In the genomic region with DNA sequence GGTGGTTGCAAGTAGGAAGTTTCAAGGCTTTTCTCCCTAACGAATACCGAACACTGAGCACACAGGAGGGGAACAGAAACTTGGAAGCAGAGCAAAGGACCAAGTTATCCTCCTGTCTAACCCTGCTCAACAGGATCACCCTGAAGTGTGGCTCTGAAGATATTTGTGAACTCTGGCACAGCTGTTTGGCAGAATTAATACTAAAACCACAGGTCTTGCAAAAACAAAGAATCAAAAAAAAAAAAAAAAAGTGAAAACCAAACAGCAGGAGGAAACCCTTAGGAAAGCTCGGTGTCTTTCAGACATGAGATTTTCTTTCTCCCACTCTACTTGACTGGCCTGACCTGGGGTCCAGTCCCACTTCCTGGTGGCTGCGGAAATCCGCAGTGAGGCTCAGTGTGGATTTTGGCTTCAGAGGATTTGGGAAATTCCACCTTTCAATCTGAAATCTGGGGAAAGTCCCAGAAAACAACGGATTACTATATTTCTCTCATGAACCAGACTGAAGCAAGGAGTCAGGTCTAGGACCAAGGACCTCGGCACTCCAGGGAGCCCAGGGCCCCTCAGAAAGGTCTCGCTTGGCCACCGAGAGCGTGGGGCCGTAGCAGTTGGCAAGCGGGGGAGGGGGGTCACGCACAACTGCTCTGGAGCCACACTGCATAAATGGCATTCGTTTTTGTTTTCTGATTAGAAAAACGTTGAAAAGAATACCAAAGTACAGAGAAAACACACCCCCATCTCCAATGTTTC, we compare ENCODE assay signal across 8 cellular contexts. TPM values are rescaled to one million over a fixed set of nuclear protein-coding genes. Genes with fewer than 3 reads are reported as not detected.
A peak's percentile ranks its signal among the peaks of the same experiment; 100 is the strongest.
DNase-seq lines count a peak whose midpoint lies in the region; ATAC-seq, FAIRE-seq and TF ChIP-seq lines count a peak whose summit lies in the region.

No MANE protein-coding gene starts in this region.

- H3K27me3 ChIP-seq in brain microvascular endothelial cell (replicated peaks) (no peaks in the 10 kb centered on the region), keratinocyte (ENCODE audit: control insufficient read depth, extremely low read depth, insufficient read depth, low read length) (no peaks in the 10 kb centered on the region)

- H3K36me3 ChIP-seq in brain microvascular endothelial cell (replicated peaks) (no peaks in the 10 kb centered on the region), keratinocyte (ENCODE audit: control insufficient read depth in 2 of 2, extremely low read depth in 1 of 2, insufficient read depth in 2 of 2, low read length in 2 of 2) (no peaks in the 10 kb centered on the region)

- H3K9me3 Mint-ChIP-seq in stimulated activated effector memory CD8-positive, alpha-beta T cell treated with anti-CD3 and anti-CD28 coated beads, Interleukin-12 subunit alpha, Interleukin-12 subunit beta, amount 100 ng/mL, for 72 hours: no peaks in the 10 kb centered on the region

- H3K4me1 ChIP-seq in keratinocyte (ENCODE audit: control insufficient read depth, extremely low read depth, insufficient read depth, low read length): peaks cover 11% of the 10 kb centered on the region

- peaks cover 82% of the 10 kb centered on the region for H3K4me1 Mint-ChIP-seq in stimulated activated effector memory CD8-positive, alpha-beta T cell treated with anti-CD3 and anti-CD28 coated beads, Interleukin-12 subunit alpha, Interleukin-12 subunit beta, amount 100 ng/mL, for 72 hours

- DNase-seq in DMS79 treated with DMSO at 0.1 percent for 48 hours (lab: John Stamatoyannopoulos, UW) (peak; percentile 1), DMS79 (lab: John Stamatoyannopoulos, UW) (no peak), NB4 (ENCODE audit: low read depth) (peak; percentile 51), brain microvascular endothelial cell (no peak), keratinocyte (ENCODE audit: low read depth, low spot score) (no peak), DMS153 treated with DMSO at 0.1 percent for 48 hours (lab: John Stamatoyannopoulos, UW; ENCODE audit: unreplicated experiment) (no peak), NCI-H2029 treated with DMSO at 0.1 percent for 48 hours (lab: John Stamatoyannopoulos, UW) (no peak)
- DNase-seq in stimulated activated effector memory CD8-positive, alpha-beta T cell treated with anti-CD3 and anti-CD28 coated beads, Interleukin-12 subunit alpha, Interleukin-12 subunit beta, amount 100 ng/mL, for 72 hours (ENCODE audit: low spot score in 2 of 2): no peak

- peak overlapping the region; percentile 89 for H2AFZ ChIP-seq in keratinocyte (ENCODE audit: control insufficient read depth, low read length)

- H3K4me3 Mint-ChIP-seq in stimulated activated effector memory CD8-positive, alpha-beta T cell treated with anti-CD3 and anti-CD28 coated beads, Interleukin-12 subunit alpha, Interleukin-12 subunit beta, amount 100 ng/mL, for 72 hours: peak overlapping the region; percentile 89

- no peak for TF ChIP-seq POLR2A in NB4 (IDR thresholded peaks at IDR 0.05; ENCODE audit: extremely low read depth, insufficient read length)

- no peaks in the 10 kb centered on the region for H4K20me1 ChIP-seq in keratinocyte (ENCODE audit: control insufficient read depth, extremely low read depth, insufficient read depth, low read length)

- no peaks in the 10 kb centered on the region for H3K9me1 ChIP-seq in keratinocyte (ENCODE audit: control insufficient read depth, extremely low read depth, insufficient read depth, low read length)

- H3K4me3 ChIP-seq in NB4 (ENCODE audit: low read depth, low read length) (peak overlapping the region; percentile 83), brain microvascular endothelial cell (ENCODE audit: low read depth, low read length) (peak overlapping the region; percentile 73), keratinocyte (ENCODE audit: control insufficient read depth in 2 of 3, extremely low read depth in 1 of 3, insufficient read depth in 2 of 3, low read depth in 1 of 3, low read length in 3 of 3) (peak overlapping the region; percentile 70 to 87 (median 77))

- ATAC-seq in stimulated activated effector memory CD8-positive, alpha-beta T cell treated with anti-CD3 and anti-CD28 coated beads, Interleukin-12 subunit alpha, Interleukin-12 subunit beta, amount 100 ng/mL, for 72 hours: no peak

- FAIRE-seq in keratinocyte (lab: Jason Lieb, UNC): no peak

- H3K9me3 ChIP-seq in keratinocyte (ENCODE audit: control insufficient read depth, low read depth, low read length): no peaks in the 10 kb centered on the region

- TF ChIP-seq CTCF in NB4 (IDR thresholded peaks at IDR 0.05; ENCODE audit: low read depth, low read length) (no peak), brain microvascular endothelial cell (IDR thresholded peaks at IDR 0.05; ENCODE audit: low read depth, low read length, missing control alignments) (no peak), keratinocyte (optimal IDR thresholded peaks at IDR 0.05 in 1 of 3, IDR thresholded peaks at IDR 0.05 in 1 of 3, conservative IDR thresholded peaks at IDR 0.05 in 1 of 3; ENCODE audit: extremely low read depth in 1 of 3, insufficient read depth in 2 of 3, low read length in 3 of 3) (no peak)

- peak overlapping the region; percentile 99 for H3K4me2 ChIP-seq in keratinocyte (ENCODE audit: control insufficient read depth, extremely low read depth, insufficient read depth, low read depth, low read length)

- in situ Hi-C loops in brain microvascular endothelial cell (cut with HindIII; ENCODE audit: low pct_ligation_motif_present, low sequenced_read_pairs): no loop called here

- peak overlapping the region; percentile 9 for H3K27ac ChIP-seq in brain microvascular endothelial cell
- H3K27ac ChIP-seq in keratinocyte (ENCODE audit: control insufficient read depth, insufficient read depth, low read length): peak overlapping the region; percentile 82

- H3K9ac ChIP-seq in keratinocyte (ENCODE audit: control insufficient read depth, extremely low read depth, insufficient read depth, low read length): peak overlapping the region; percentile 84

- dilution Hi-C loops in keratinocyte (cut with MboI; ENCODE audit: extremely low pct_ligation_motif_present, low sequenced_read_pairs): no loop called here

- H3K79me2 ChIP-seq in keratinocyte (ENCODE audit: control insufficient read depth, insufficient read depth, low read length): peaks cover 23% of the 10 kb centered on the region

- H3K27ac Mint-ChIP-seq in stimulated activated effector memory CD8-positive, alpha-beta T cell treated with anti-CD3 and anti-CD28 coated beads, Interleukin-12 subunit alpha, Interleukin-12 subunit beta, amount 100 ng/mL, for 72 hours: peak overlapping the region; percentile 90

- H3K36me3 Mint-ChIP-seq in stimulated activated effector memory CD8-positive, alpha-beta T cell treated with anti-CD3 and anti-CD28 coated beads, Interleukin-12 subunit alpha, Interleukin-12 subunit beta, amount 100 ng/mL, for 72 hours: peaks cover 64% of the 10 kb centered on the region

RNA-seq across cellular contexts. Expression of a gene that starts 0.9 kb away (rescaled TPM):
- 2.4 to 6.7 TPM (median 4.6 TPM) in 3 replicates for polyA plus RNA-seq in keratinocyte
- 2.7 TPM for polyA plus RNA-seq in keratinocyte (2011; ENCODE audit: low read depth)
- polyA plus RNA-seq in keratinocyte (2011; cell fraction: cytosol; rRNA removed): 1.9 and 3.9 TPM in 2 replicates
- 1.2 and 1.5 TPM in 2 replicates for polyA plus RNA-seq in keratinocyte (2011; cell fraction: nucleus; rRNA removed)
- polyA plus RNA-seq in keratinocyte (2012; ENCODE audit: low replicate concordance): 2.7 and 4.3 TPM in 2 replicates
- 0.46 to 2.0 TPM (median 0.79 TPM) in 3 replicates for polyA minus RNA-seq in keratinocyte
- 1.9 TPM for polyA minus RNA-seq in keratinocyte (2011; cell fraction: cytosol; rRNA and poly(A)+ RNA removed)
- polyA minus RNA-seq in keratinocyte (2011; cell fraction: nucleus; rRNA and poly(A)+ RNA removed): 0.53 and 1.2 TPM in 2 replicates

RNA-seq across cellular contexts. Expression of a gene that starts 12.3 kb away (rescaled TPM):
- 4.2 to 5.8 TPM (median 5.5 TPM) in 3 replicates for polyA plus RNA-seq in keratinocyte
- 8.0 TPM for polyA plus RNA-seq in keratinocyte (2011; ENCODE audit: low read depth)
- 2.1 and 3.0 TPM in 2 replicates for polyA plus RNA-seq in keratinocyte (2011; cell fraction: cytosol; rRNA removed)
- 10.2 and 10.4 TPM in 2 replicates for polyA plus RNA-seq in keratinocyte (2011; cell fraction: nucleus; rRNA removed)
- polyA plus RNA-seq in keratinocyte (2012; ENCODE audit: low replicate concordance): 3.6 and 6.9 TPM in 2 replicates
- polyA minus RNA-seq in keratinocyte: 3.3 to 14.4 TPM (median 6.7 TPM) in 3 replicates
- 2.7 TPM for polyA minus RNA-seq in keratinocyte (2011; cell fraction: cytosol; rRNA and poly(A)+ RNA removed)
- 14.0 and 32.9 TPM in 2 replicates for polyA minus RNA-seq in keratinocyte (2011; cell fraction: nucleus; rRNA and poly(A)+ RNA removed)

RNA-seq across cellular contexts. Expression of a gene that starts 53.2 kb away (rescaled TPM):
- 7.8 to 17.5 TPM (median 8.4 TPM) in 3 replicates for polyA plus RNA-seq in keratinocyte
- polyA plus RNA-seq in keratinocyte (2011; ENCODE audit: low read depth): 48.5 TPM
- 7.5 and 12.6 TPM in 2 replicates for polyA plus RNA-seq in keratinocyte (2011; cell fraction: cytosol; rRNA removed)
- polyA plus RNA-seq in keratinocyte (2011; cell fraction: nucleus; rRNA removed): 7.7 and 11.8 TPM in 2 replicates
- polyA plus RNA-seq in keratinocyte (2012; ENCODE audit: low replicate concordance): 10.1 and 17.4 TPM in 2 replicates
- polyA minus RNA-seq in keratinocyte: 1.0 to 5.7 TPM (median 1.1 TPM) in 3 replicates
- polyA minus RNA-seq in keratinocyte (2011; cell fraction: cytosol; rRNA and poly(A)+ RNA removed): 21.5 TPM
- 7.1 and 10.1 TPM in 2 replicates for polyA minus RNA-seq in keratinocyte (2011; cell fraction: nucleus; rRNA and poly(A)+ RNA removed)

Comparison
In these comparisons a context has a peak if more than half of its experiments do, and no peak if none do; other contexts are left out.
1. DNase-seq: peak in DMS79 treated with DMSO at 0.1 percent for 48 hours (single experiment) and NB4 (single experiment); none in DMS79 (single experiment), brain microvascular endothelial cell (single experiment), keratinocyte (single experiment), stimulated activated effector memory CD8-positive, alpha-beta T cell treated with anti-CD3 and anti-CD28 coated beads, Interleukin-12 subunit alpha, Interleukin-12 subunit beta, amount 100 ng/mL, for 72 hours (0 of 2), DMS153 treated with DMSO at 0.1 percent for 48 hours (single experiment) and NCI-H2029 treated with DMSO at 0.1 percent for 48 hours (single experiment).
2. Peak in every context shown above with its lines, with median percentiles within 50 percentile points of each other: H3K4me3 ChIP-seq.